8 cellular contexts compared by ENCODE assay signal in the genomic region with DNA sequence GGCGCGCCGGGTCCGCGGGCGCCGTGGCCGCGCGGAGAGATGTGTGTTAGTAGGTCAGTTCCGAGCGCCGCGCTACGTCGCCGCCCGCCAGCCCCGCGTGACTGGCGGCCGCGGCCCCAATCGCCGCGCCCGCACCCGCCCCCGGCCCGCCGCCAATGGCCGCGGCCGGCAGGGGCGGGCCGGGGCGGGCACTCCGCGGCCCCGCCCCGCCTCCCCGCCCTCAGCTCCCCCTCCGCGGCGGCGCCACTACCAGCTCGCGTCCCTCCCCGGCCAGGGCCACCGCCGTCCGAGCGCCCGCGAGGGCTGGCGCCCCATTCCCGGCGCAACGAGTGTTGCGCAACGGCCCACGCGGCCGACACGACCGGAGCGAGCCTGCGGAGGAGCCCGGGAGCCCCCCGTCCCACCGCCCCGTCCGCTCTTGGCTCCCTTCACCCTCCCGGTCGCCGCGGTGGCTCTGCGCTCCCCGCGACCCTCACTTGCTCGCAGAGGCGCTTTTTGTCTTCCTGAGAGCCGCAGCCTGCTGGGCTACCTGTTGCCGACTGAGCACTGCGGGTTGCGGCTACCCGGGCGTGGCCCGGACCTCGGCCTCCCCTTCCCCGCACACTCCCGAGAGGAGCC. TPM values are rescaled to one million over a fixed set of nuclear protein-coding genes. Genes with fewer than 3 reads are reported as not detected.
DNase-seq lines count a peak whose midpoint lies in the region; ATAC-seq and TF ChIP-seq lines count a peak whose summit lies in the region.

A gene with protein sequence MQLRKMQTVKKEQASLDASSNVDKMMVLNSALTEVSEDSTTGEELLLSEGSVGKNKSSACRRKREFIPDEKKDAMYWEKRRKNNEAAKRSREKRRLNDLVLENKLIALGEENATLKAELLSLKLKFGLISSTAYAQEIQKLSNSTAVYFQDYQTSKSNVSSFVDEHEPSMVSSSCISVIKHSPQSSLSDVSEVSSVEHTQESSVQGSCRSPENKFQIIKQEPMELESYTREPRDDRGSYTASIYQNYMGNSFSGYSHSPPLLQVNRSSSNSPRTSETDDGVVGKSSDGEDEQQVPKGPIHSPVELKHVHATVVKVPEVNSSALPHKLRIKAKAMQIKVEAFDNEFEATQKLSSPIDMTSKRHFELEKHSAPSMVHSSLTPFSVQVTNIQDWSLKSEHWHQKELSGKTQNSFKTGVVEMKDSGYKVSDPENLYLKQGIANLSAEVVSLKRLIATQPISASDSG (minus strand): TSS at position 48 of the 618 bp plus-strand sequence. CDS start 13,098 bp downstream, outside the sequence.

- WGBS in esophagus muscularis mucosa, result no CpG with 5 or more reads among the region's 92 CpGs

- peaks cover 38% of the 10 kb centered on the region for H3K4me1 ChIP-seq in CD8-positive, alpha-beta memory T cell (ENCODE audit: insufficient read depth, low read length)
- H3K4me1 ChIP-seq in esophagus muscularis mucosa (peaks cover 15 to 60% (median 44%) of the 10 kb centered on the region in 4 donors), muscle layer of duodenum (ENCODE audit: control insufficient read depth in 1 of 2, insufficient read depth in 2 of 2, low read length in 2 of 2) (peaks cover 9% of the 10 kb centered on the region in 2 donors)

- ATAC-seq in activated T-cell treated with anti-CD3 and anti-CD28 coated beads, Interleukin-2, amount 50 U/mL, for 72 hours (replicated peaks in 1 of 2), result peak; percentile 64 to 69

- peak within 1 kb of the TSS; percentile 88 to 98 (median 94) for H3K4me3 Mint-ChIP-seq in CD8-positive, alpha-beta memory T cell
- peak within 1 kb of the TSS; percentile 98 to 99 for H3K4me3 Mint-ChIP-seq in activated T-cell treated with anti-CD3 and anti-CD28 coated beads, Interleukin-2, amount 50 U/mL, for 72 hours

- H3K36me3 ChIP-seq in CD8-positive, alpha-beta memory T cell (ENCODE audit: insufficient read depth, low read length), result no peaks in the 10 kb centered on the region
- no peaks in the 10 kb centered on the region for H3K36me3 ChIP-seq in esophagus muscularis mucosa
- H3K36me3 ChIP-seq in muscle layer of duodenum (ENCODE audit: control insufficient read depth in 1 of 2, insufficient read depth in 2 of 2, low read length in 2 of 2), result peaks cover 0 to 27% of the 10 kb centered on the region in 2 donors

- H3K9me3 Mint-ChIP-seq in CD8-positive, alpha-beta memory T cell, result no peaks in the 10 kb centered on the region
- no peaks in the 10 kb centered on the region for H3K9me3 Mint-ChIP-seq in activated T-cell treated with anti-CD3 and anti-CD28 coated beads, Interleukin-2, amount 50 U/mL, for 72 hours

- POLR2A ChIA-PET in CD8-positive, alpha-beta memory T cell (lab: Charles Lee), result interaction anchor here (0.9 to 3.1 kb wide), 2 partner anchors 63 to 324 kb away, joined by 5 to 11 read pairs; a partner anchor contains a TSS

- H3K4me1 Mint-ChIP-seq in CD8-positive, alpha-beta memory T cell, result peaks cover 41 to 46% (median 44%) of the 10 kb centered on the region in 3 donors
- H3K4me1 Mint-ChIP-seq in activated T-cell treated with anti-CD3 and anti-CD28 coated beads, Interleukin-2, amount 50 U/mL, for 72 hours (ENCODE audit: low read depth), result peaks cover 57% of the 10 kb centered on the region

- H3K27me3 ChIP-seq in CD8-positive, alpha-beta memory T cell (ENCODE audit: insufficient read depth, low read length, poor library complexity, severe bottlenecking), result no peaks in the 10 kb centered on the region
- H3K27me3 ChIP-seq in esophagus muscularis mucosa (no peaks in the 10 kb centered on the region), muscle layer of duodenum (ENCODE audit: low read depth, low read length) (no peaks in the 10 kb centered on the region)

- no peak for TF ChIP-seq EP300 in esophagus muscularis mucosa (IDR thresholded peaks at IDR 0.05)

- H3K27ac Mint-ChIP-seq in CD8-positive, alpha-beta memory T cell, result peak within 1 kb of the TSS; percentile 82 to 97 (median 92)
- peak within 1 kb of the TSS; percentile 99 for H3K27ac Mint-ChIP-seq in activated T-cell treated with anti-CD3 and anti-CD28 coated beads, Interleukin-2, amount 50 U/mL, for 72 hours

- DNase-seq in CD8-positive, alpha-beta memory T cell, result peak; percentile 48 to 74 (median 66)
- DNase-seq in GM20000 (ENCODE audit: low spot score) (peak; percentile 97), HT1080 (ENCODE audit: low read depth) (peak; percentile 52), esophagus muscularis mucosa (ENCODE audit: extremely low spot score) (no peak)
- DNase-seq in activated T-cell treated with anti-CD3 and anti-CD28 coated beads, Interleukin-2, amount 50 U/mL, for 72 hours, result peak; percentile 77 to 87
- peak; percentile 19 to 71 for DNase-seq in stimulated activated CD8-positive, alpha-beta memory T cell treated with anti-CD3 and anti-CD28 coated beads, Interleukin-7, amount 100 ng/mL, for 4 hours (ENCODE audit: low read depth in 2 of 2)

- peak; percentile 86 for TF ChIP-seq POLR2A in esophagus muscularis mucosa (IDR thresholded peaks at IDR 0.05; ENCODE audit: low read depth)

- CTCF ChIA-PET in CD8-positive, alpha-beta memory T cell (lab: Charles Lee), result interaction anchor here (0.5 to 5.6 kb wide), 9 partner anchors 9 to 509 kb away, joined by 3 to 51 read pairs (median 5); a partner anchor contains a TSS

- H3K27ac ChIP-seq in CD8-positive, alpha-beta memory T cell (ENCODE audit: low read depth, low read length), result peak within 1 kb of the TSS; percentile 67
- H3K27ac ChIP-seq in esophagus muscularis mucosa (replicated peaks in 1 of 4), result peak within 1 kb of the TSS; percentile 99 to 100 (median 100)
- H3K27ac ChIP-seq in muscle layer of duodenum (ENCODE audit: low read length), result peak within 1 kb of the TSS; percentile 98

- TF ChIP-seq CTCF in GM20000 (IDR thresholded peaks at IDR 0.05; ENCODE audit: extremely low read depth, missing control alignments) (no peak), esophagus muscularis mucosa (IDR thresholded peaks at IDR 0.05) (no peak)

- no peaks in the 10 kb centered on the region for H3K9me3 ChIP-seq in CD8-positive, alpha-beta memory T cell (ENCODE audit: low read length)
- H3K9me3 ChIP-seq in esophagus muscularis mucosa, result no peaks in the 10 kb centered on the region
- H3K9me3 ChIP-seq in muscle layer of duodenum (ENCODE audit: control insufficient read depth in 1 of 2, low read length in 2 of 2), result no peaks in the 10 kb centered on the region

- peak within 1 kb of the TSS; percentile 75 for H3K4me3 ChIP-seq in CD8-positive, alpha-beta memory T cell (ENCODE audit: low read length)
- H3K4me3 ChIP-seq in esophagus muscularis mucosa (peak within 1 kb of the TSS; percentile 82 to 91 (median 88)), muscle layer of duodenum (ENCODE audit: low read depth in 1 of 2, low read length in 2 of 2) (peak within 1 kb of the TSS; percentile 79 to 87)

- intact Hi-C loops in esophagus muscularis mucosa (cut with DNase I), result loop anchor here (2.0 to 5.0 kb wide), 2 partner anchors 62 to 231 kb away; a partner anchor contains a TSS

- H3K36me3 Mint-ChIP-seq in CD8-positive, alpha-beta memory T cell, result peaks cover 0 to 9% (median 0%) of the 10 kb centered on the region in 3 donors
- H3K36me3 Mint-ChIP-seq in activated T-cell treated with anti-CD3 and anti-CD28 coated beads, Interleukin-2, amount 50 U/mL, for 72 hours (ENCODE audit: insufficient read depth in 2 of 2), result peaks cover 29 to 38% of the 10 kb centered on the region in 2 donors

- peaks cover 23 to 25% of the 10 kb centered on the region in 2 donors for H3K27me3 Mint-ChIP-seq in CD8-positive, alpha-beta memory T cell
- H3K27me3 Mint-ChIP-seq in activated T-cell treated with anti-CD3 and anti-CD28 coated beads, Interleukin-2, amount 50 U/mL, for 72 hours (ENCODE audit: low read depth), result no peaks in the 10 kb centered on the region

TF ChIP-seq in PFSK-1, 5 proteins besides CTCF, POLR2A, EP300 and RAD21 (continues in another document):
- no peak for TF ChIP-seq FOXP2 (optimal IDR thresholded peaks at IDR 0.05; ENCODE audit: borderline replicate concordance, extremely low read depth, extremely low read length, insufficient read depth)
- TF ChIP-seq, protein P1, sequence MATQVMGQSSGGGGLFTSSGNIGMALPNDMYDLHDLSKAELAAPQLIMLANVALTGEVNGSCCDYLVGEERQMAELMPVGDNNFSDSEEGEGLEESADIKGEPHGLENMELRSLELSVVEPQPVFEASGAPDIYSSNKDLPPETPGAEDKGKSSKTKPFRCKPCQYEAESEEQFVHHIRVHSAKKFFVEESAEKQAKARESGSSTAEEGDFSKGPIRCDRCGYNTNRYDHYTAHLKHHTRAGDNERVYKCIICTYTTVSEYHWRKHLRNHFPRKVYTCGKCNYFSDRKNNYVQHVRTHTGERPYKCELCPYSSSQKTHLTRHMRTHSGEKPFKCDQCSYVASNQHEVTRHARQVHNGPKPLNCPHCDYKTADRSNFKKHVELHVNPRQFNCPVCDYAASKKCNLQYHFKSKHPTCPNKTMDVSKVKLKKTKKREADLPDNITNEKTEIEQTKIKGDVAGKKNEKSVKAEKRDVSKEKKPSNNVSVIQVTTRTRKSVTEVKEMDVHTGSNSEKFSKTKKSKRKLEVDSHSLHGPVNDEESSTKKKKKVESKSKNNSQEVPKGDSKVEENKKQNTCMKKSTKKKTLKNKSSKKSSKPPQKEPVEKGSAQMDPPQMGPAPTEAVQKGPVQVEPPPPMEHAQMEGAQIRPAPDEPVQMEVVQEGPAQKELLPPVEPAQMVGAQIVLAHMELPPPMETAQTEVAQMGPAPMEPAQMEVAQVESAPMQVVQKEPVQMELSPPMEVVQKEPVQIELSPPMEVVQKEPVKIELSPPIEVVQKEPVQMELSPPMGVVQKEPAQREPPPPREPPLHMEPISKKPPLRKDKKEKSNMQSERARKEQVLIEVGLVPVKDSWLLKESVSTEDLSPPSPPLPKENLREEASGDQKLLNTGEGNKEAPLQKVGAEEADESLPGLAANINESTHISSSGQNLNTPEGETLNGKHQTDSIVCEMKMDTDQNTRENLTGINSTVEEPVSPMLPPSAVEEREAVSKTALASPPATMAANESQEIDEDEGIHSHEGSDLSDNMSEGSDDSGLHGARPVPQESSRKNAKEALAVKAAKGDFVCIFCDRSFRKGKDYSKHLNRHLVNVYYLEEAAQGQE (IDR thresholded peaks at IDR 0.05; ENCODE audit: insufficient read depth in 1 of 2, low read depth in 2 of 2, low read length in 2 of 2), result no peak
- TF ChIP-seq TAF1 (IDR thresholded peaks at IDR 0.05; ENCODE audit: borderline replicate concordance, insufficient read depth, low read length), result 0 out of 2 replicates have a peak, but pooled peaks have one; percentile 10
- TF ChIP-seq POLR2AphosphoS5 (IDR thresholded peaks at IDR 0.05; ENCODE audit: low read depth, low read length), result 0 out of 2 replicates have a peak, but pooled peaks have one; percentile 25

RNA-seq across cellular contexts. Expression of the gene that starts here (rescaled TPM):
- total RNA-seq in CD8-positive, alpha-beta memory T cell, result 10 to 100 TPM; 68.6 to 69.3 TPM
- polyA plus RNA-seq in CD8-positive, alpha-beta memory T cell, result 5.4 TPM
- total RNA-seq in HT1080 (2014; rRNA removed; shearing (Covaris generic)), result 5.9 and 6.1 TPM in 2 replicates
- polyA plus RNA-seq in HT1080 (2015; cell fraction: cytosol; rRNA removed), result 10.5 and 14.6 TPM in 2 replicates
- polyA plus RNA-seq in HT1080 (2015; cell fraction: nucleus; rRNA removed), result 13.4 and 15.3 TPM in 2 replicates
- polyA plus RNA-seq in PFSK-1 (2012; ENCODE audit: insufficient read length, low read depth), result 21.7 TPM
- total RNA-seq in activated T-cell treated with anti-CD3 and anti-CD28 coated beads, Interleukin-2, amount 50 U/mL, for 72 hours, result 100 to 1,000 TPM; 208 to 246 TPM
- total RNA-seq in esophagus muscularis mucosa, result 100 to 1,000 TPM in 1 of 4 donors, 10 to 100 TPM in 3; 16.6 to 116 (median 27.9) TPM
